In genomic region chr9:89481161-89481915, GRCh38 we compare ENCODE assay signal across 1 cellular context.
TF ChIP-seq lines count a peak whose summit lies in the region.

No MANE protein-coding gene starts in this region.

TF ChIP-seq in HepG2, 621 proteins besides CTCF, POLR2A, EP300 and RAD21 (continued from another document):
- TF ChIP-seq ZNF800 (CRISPR knock-in tag; IDR thresholded peaks at IDR 0.05) = no peak
- no peak for TF ChIP-seq ZFP90 (CRISPR knock-in tag; IDR thresholded peaks at IDR 0.05; ENCODE audit: borderline replicate concordance)
- no peak for TF ChIP-seq ZSCAN22 (CRISPR knock-in tag; IDR thresholded peaks at IDR 0.05)
